ENCODE assay signal across 23 cellular contexts in the genomic region with DNA sequence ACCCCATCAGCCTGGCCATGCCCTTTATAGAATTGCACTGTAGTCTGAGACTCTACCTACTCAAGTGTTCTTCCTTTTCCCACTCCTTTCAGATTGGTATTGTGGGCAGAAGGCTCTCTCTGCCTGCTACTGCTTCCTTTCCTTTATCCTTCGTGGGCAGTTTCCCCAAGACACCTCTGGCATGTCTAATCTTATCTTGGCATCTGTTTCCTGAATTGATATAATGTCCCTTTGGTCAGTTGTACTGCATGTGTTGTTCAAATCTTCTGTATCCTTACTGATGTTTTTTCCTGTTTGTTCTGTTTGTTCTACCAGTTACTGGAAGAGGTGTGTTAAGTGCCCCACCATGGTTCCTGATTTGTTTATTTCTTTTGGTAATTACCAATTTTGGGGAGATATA.
"Had no signal": no experiment of that assay in that cellular context is flagged by ENCODE, and none has a peak within 500 bp of the region (broad histone marks: within the 10 kb centered on the region; RNA-seq: fewer than 3 reads in every experiment).

No MANE protein-coding gene starts in this region.

- ATAC-seq: activated naive CD4-positive, alpha-beta T cell treated with anti-CD3 and anti-CD28 coated beads, Interleukin-2, amount 50 U/mL, for 72 hours; activated T-helper 17 cell treated with anti-CD3 and anti-CD28 coated beads, Interleukin-2, amount 50 U/mL, for 72 hours; effector memory CD8-positive, alpha-beta T cell; gastrocnemius medialis; left ventricle myocardium superior had no signal

- DNase-seq: activated CD4-positive, alpha-beta T cell treated with anti-CD3 and anti-CD28 coated beads for 1 hour; activated CD4-positive, alpha-beta T cell treated with anti-CD3 and anti-CD28 coated beads, Interleukin-2, amount 50 U/mL, for 4 hours; activated CD8-positive, alpha-beta memory T cell treated with anti-CD3 and anti-CD28 coated beads for 24 hours; activated CD8-positive, alpha-beta memory T cell treated with anti-CD3 and anti-CD28 coated beads, Interleukin-2, amount 50 U/mL, for 4 hours; activated T-cell treated with anti-CD3 and anti-CD28 coated beads, Interleukin-2, amount 50 U/mL, for 24 hours; brain microvascular endothelial cell; central memory CD4-positive, alpha-beta T cell; dorsolateral prefrontal cortex; effector memory CD8-positive, alpha-beta T cell; esophagus squamous epithelium; gastrocnemius medialis; head of caudate nucleus; hypothalamus; left ventricle myocardium superior; nucleus accumbens; sigmoid colon; stimulated activated CD4-positive, alpha-beta T cell treated with anti-CD3 and anti-CD28 coated beads, Interleukin-4, amount 100 ng/mL, for 1 hour; stimulated activated naive CD4-positive, alpha-beta T cell treated with Interleukin-2 at 50 U/mL for 16 hours; T1000 had no signal

- H3K4me3 ChIP-seq: ascending aorta, dorsolateral prefrontal cortex, esophagus squamous epithelium, gastrocnemius medialis, sigmoid colon, thoracic aorta had no signal

- H3K36me3 ChIP-seq: ascending aorta, brain microvascular endothelial cell, esophagus squamous epithelium, gastrocnemius medialis, sigmoid colon, thoracic aorta had no signal

- H3K27me3 ChIP-seq: ascending aorta, brain microvascular endothelial cell, gastrocnemius medialis had no signal

- H3K9me3 ChIP-seq: gastrocnemius medialis, sigmoid colon had no signal

- H3K4me1 ChIP-seq: ascending aorta, esophagus squamous epithelium, gastrocnemius medialis, sigmoid colon had no signal
